Comparison of ENCODE assay signal across 25 cellular contexts in the genomic region with DNA sequence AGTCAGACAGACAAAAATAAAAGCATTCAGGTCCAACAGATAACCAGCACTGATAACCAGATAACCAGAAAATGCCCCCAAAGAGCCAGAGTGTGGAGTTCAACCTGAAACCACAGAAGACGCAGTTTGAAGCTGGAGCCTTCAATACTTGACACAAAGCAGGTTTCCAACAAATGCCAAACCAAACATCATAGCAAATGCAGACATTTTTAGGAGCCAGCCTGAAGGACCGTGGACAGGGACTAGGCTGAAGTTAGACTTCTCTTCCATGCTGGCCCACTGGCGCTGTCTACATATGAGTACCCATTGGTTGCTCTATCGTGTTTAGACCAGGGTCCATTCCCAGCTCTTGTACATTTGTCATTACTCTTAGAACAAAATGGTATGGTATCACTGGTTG. TPM values are rescaled to one million over a fixed set of nuclear protein-coding genes. Genes with fewer than 3 reads are reported as not detected.
"Had no signal": no experiment of that assay in that cellular context is flagged by ENCODE, and none has a peak within 500 bp of the region (broad histone marks: within the 10 kb centered on the region; RNA-seq: fewer than 3 reads in every experiment).

No MANE protein-coding gene starts in this region.

- ATAC-seq: activated CD4-positive, alpha-beta T cell treated with anti-CD3 and anti-CD28 coated beads for 36 hours; naive thymus-derived CD4-positive, alpha-beta T cell; pancreas; sciatic nerve; stimulated activated effector memory CD8-positive, alpha-beta T cell treated with anti-CD3 and anti-CD28 coated beads, Interleukin-12 subunit alpha, Interleukin-12 subunit beta, amount 100 ng/mL, for 72 hours; stimulated activated naive CD8-positive, alpha-beta T cell treated with anti-CD3 and anti-CD28 coated beads, Interleukin-15, amount 100 ng/mL, for 72 hours had no signal

- H3K27ac ChIP-seq: ascending aorta, brain microvascular endothelial cell, left lung, lower lobe of right lung, pancreas, skin epidermis, uterus had no signal

- H3K4me1 ChIP-seq: ascending aorta, pancreas had no signal

- H3K9me3 ChIP-seq: ascending aorta, esophagus muscularis mucosa, left lung, lower lobe of right lung, pancreas, prostate gland, uterus had no signal

- H3K4me3 ChIP-seq: ascending aorta, esophagus muscularis mucosa, left lung, lower lobe of right lung, pancreas, prostate gland, skin epidermis, uterus had no signal

- H3K27me3 ChIP-seq: ascending aorta, brain microvascular endothelial cell, esophagus muscularis mucosa, left lung, pancreas, uterus had no signal

- H3K27ac Mint-ChIP-seq: activated CD4-positive, alpha-beta T cell treated with anti-CD3 and anti-CD28 coated beads for 36 hours; activated naive CD8-positive, alpha-beta T cell treated with anti-CD3 and anti-CD28 coated beads, Interleukin-2, amount 10 ng/mL, durations not matched to agents 7 days and 5 days; naive thymus-derived CD4-positive, alpha-beta T cell; stimulated activated effector memory CD8-positive, alpha-beta T cell treated with anti-CD3 and anti-CD28 coated beads, Interleukin-12 subunit alpha, Interleukin-12 subunit beta, amount 100 ng/mL, for 72 hours; stimulated activated naive CD8-positive, alpha-beta T cell treated with anti-CD3 and anti-CD28 coated beads, Interleukin-15, amount 100 ng/mL, for 72 hours; T-helper 2 cell treated with Interferon-gamma antibody and Interleukin-4, amounts not matched to agents 5 μg/mL and 100 μg/mL, for 36 hours; type B pancreatic cell had no signal

- H3K36me3 Mint-ChIP-seq: activated naive CD8-positive, alpha-beta T cell treated with anti-CD3 and anti-CD28 coated beads, Interleukin-2, amount 10 ng/mL, durations not matched to agents 7 days and 5 days; stimulated activated effector memory CD8-positive, alpha-beta T cell treated with anti-CD3 and anti-CD28 coated beads, Interleukin-12 subunit alpha, Interleukin-12 subunit beta, amount 100 ng/mL, for 72 hours had no signal

- H3K9me3 Mint-ChIP-seq: activated naive CD8-positive, alpha-beta T cell treated with anti-CD3 and anti-CD28 coated beads, Interleukin-2, amount 10 ng/mL, durations not matched to agents 7 days and 5 days; T-helper 2 cell treated with Interferon-gamma antibody and Interleukin-4, amounts not matched to agents 5 μg/mL and 100 μg/mL, for 36 hours had no signal

- H3K36me3 ChIP-seq: ascending aorta, brain microvascular endothelial cell, esophagus muscularis mucosa, left lung, lower lobe of right lung, pancreas, prostate gland, uterus had no signal

- H3K4me1 Mint-ChIP-seq: activated CD4-positive, alpha-beta T cell treated with anti-CD3 and anti-CD28 coated beads for 36 hours; activated naive CD8-positive, alpha-beta T cell treated with anti-CD3 and anti-CD28 coated beads, Interleukin-2, amount 10 ng/mL, durations not matched to agents 7 days and 5 days; naive thymus-derived CD4-positive, alpha-beta T cell; stimulated activated effector memory CD8-positive, alpha-beta T cell treated with anti-CD3 and anti-CD28 coated beads, Interleukin-12 subunit alpha, Interleukin-12 subunit beta, amount 100 ng/mL, for 72 hours; stimulated activated naive CD8-positive, alpha-beta T cell treated with anti-CD3 and anti-CD28 coated beads, Interleukin-15, amount 100 ng/mL, for 72 hours had no signal

- DNase-seq: activated CD4-positive, alpha-beta T cell treated with anti-CD3 and anti-CD28 coated beads for 36 hours; activated CD4-positive, CD25-positive, alpha-beta regulatory T cell; activated effector memory CD4-positive, alpha-beta T cell treated with Interleukin-2 at 50 U/mL for 16 hours; activated naive CD4-positive, alpha-beta T cell treated with Interleukin-2 at 50 U/mL for 16 hours; activated naive CD8-positive, alpha-beta T cell treated with anti-CD3 and anti-CD28 coated beads, Interleukin-2, amount 10 ng/mL, durations not matched to agents 7 days and 5 days; brain microvascular endothelial cell; caudate nucleus; foreskin melanocyte; left lung; lower lobe of right lung; naive thymus-derived CD4-positive, alpha-beta T cell; pancreas; stimulated activated CD4-positive, alpha-beta T cell treated with anti-CD3 and anti-CD28 coated beads, Interleukin-4, amount 100 ng/mL, for 24 hours; stimulated activated naive CD8-positive, alpha-beta T cell treated with anti-CD3 and anti-CD28 coated beads, Interleukin-15, amount 100 ng/mL, for 72 hours; substantia nigra; T-helper 1 cell; uterus had no signal

- H3K4me3 Mint-ChIP-seq: activated CD4-positive, alpha-beta T cell treated with anti-CD3 and anti-CD28 coated beads for 36 hours; activated naive CD8-positive, alpha-beta T cell treated with anti-CD3 and anti-CD28 coated beads, Interleukin-2, amount 10 ng/mL, durations not matched to agents 7 days and 5 days; naive thymus-derived CD4-positive, alpha-beta T cell; stimulated activated effector memory CD8-positive, alpha-beta T cell treated with anti-CD3 and anti-CD28 coated beads, Interleukin-12 subunit alpha, Interleukin-12 subunit beta, amount 100 ng/mL, for 72 hours; stimulated activated naive CD8-positive, alpha-beta T cell treated with anti-CD3 and anti-CD28 coated beads, Interleukin-15, amount 100 ng/mL, for 72 hours; T-helper 2 cell treated with Interferon-gamma antibody and Interleukin-4, amounts not matched to agents 5 μg/mL and 100 μg/mL, for 36 hours; type B pancreatic cell had no signal

RNA-seq across cellular contexts. Expression of gene COLEC12, which starts 9.9 kb away (rescaled TPM):
- total RNA-seq: activated CD4-positive, alpha-beta T cell treated with anti-CD3 and anti-CD28 coated beads for 36 hours had no signal
- polyA plus RNA-seq: naive thymus-derived CD4-positive, alpha-beta T cell had no signal
